Comparison of ENCODE assay signal across 25 cellular contexts in genomic region chr12:111048991-111049390, GRCh38.
A peak's percentile ranks its signal among the peaks of the same experiment; 100 is the strongest.
DNase-seq lines count a peak whose midpoint lies in the region; FAIRE-seq and TF ChIP-seq lines count a peak whose summit lies in the region.
"Had no signal": no experiment of that assay in that cellular context is flagged by ENCODE, and none has a peak within 500 bp of the region (broad histone marks: within the 10 kb centered on the region; RNA-seq: fewer than 3 reads in every experiment).

No MANE protein-coding gene starts in this region.

- POLR2A ChIA-PET in HEK293 (lab: Yijun Ruan, JAX), result no interaction called here

- no peaks in the 10 kb centered on the region for H3K9me3 ChIP-seq in HEK293 (ENCODE audit: control insufficient read depth, insufficient read depth, low read depth, low read length)
- H3K9me3 ChIP-seq: BE2C, BLaER1 had no signal

- FAIRE-seq in HTR-8/SVneo (lab: Jason Lieb, UNC), result peak; percentile 38
- peak; percentile 48 for FAIRE-seq in urothelium cell line (lab: Jason Lieb, UNC)
- FAIRE-seq: A204.1, GM12878, GM12892, GM18507 had no signal

- TF ChIP-seq CTCF in HEK293 (tag by site-specific recombination; IDR thresholded peaks at IDR 0.05), result no peak

- H3K4me1 ChIP-seq in HEK293 (ENCODE audit: control insufficient read depth, insufficient read depth, low read length), result no peaks in the 10 kb centered on the region
- H3K4me1 ChIP-seq: BE2C, BLaER1 had no signal

- CTCF ChIA-PET in HEK293 (lab: Yijun Ruan, JAX), result no interaction called here

- H3K4me3 ChIP-seq in HEK293 (ENCODE audit: low read depth, low read length), result no peak overlapping the region
- H3K4me3 ChIP-seq: BLaER1, GM12878 had no signal

- no peak overlapping the region for H3K27ac ChIP-seq in HEK293 (ENCODE audit: extremely low read depth, low read depth, low read length)
- H3K27ac ChIP-seq: BLaER1 had no signal

- no peak for DNase-seq in HTR-8/SVneo (ENCODE audit: insufficient read length, low spot score)
- DNase-seq in urothelium cell line (ENCODE audit: low spot score), result no peak
- no peak for DNase-seq in activated CD8-positive, alpha-beta memory T cell treated with anti-CD3 and anti-CD28 coated beads, Interleukin-2, amount 50 U/mL, for 4 hours
- no peak for DNase-seq in OCI-M1 (lab: John Stamatoyannopoulos, UW)
- DNase-seq: 8988T; ACHN; BE2C; C1 segment of cervical spinal cord; CD4-positive, alpha-beta memory T cell; CD4-positive, CD25-positive, alpha-beta regulatory T cell; CD8-positive, alpha-beta memory T cell; COR-L47; DMS 273 treated with DMSO at 0.1 percent for 48 hours; DMS153; DMS53; DMS79; DND-41; EL; GDM1 had no signal

- H3K36me3 ChIP-seq in HEK293 (ENCODE audit: control insufficient read depth in 2 of 2, insufficient read depth in 1 of 2, low read length in 2 of 2), result no peaks in the 10 kb centered on the region
- H3K36me3 ChIP-seq: BE2C, BLaER1 had no signal

TF ChIP-seq in HEK293, 187 proteins besides CTCF, POLR2A, EP300 and RAD21:
- TF ChIP-seq ZNF624 (tag by site-specific recombination; IDR thresholded peaks at IDR 0.05), result no peak
- peak; percentile 97 for TF ChIP-seq ZNF366 (tag by site-specific recombination; conservative IDR thresholded peaks at IDR 0.05)
- peak; percentile 25; the same call in 1 of the 2 replicates for TF ChIP-seq EGR2 (tag by site-specific recombination; IDR thresholded peaks at IDR 0.05; ENCODE audit: low read depth)
- TF ChIP-seq ZNF747 (tag by site-specific recombination; IDR thresholded peaks at IDR 0.05), result no peak
- TF ChIP-seq ZBTB17 (tag by site-specific recombination; IDR thresholded peaks at IDR 0.05), result peak; percentile 94
